In genomic region chr3:169629895-169630294, GRCh38 we compare ENCODE assay signal across 19 cellular contexts. TPM values are rescaled to one million over a fixed set of nuclear protein-coding genes. Genes with fewer than 3 reads are reported as not detected.
DNase-seq lines count a peak whose midpoint lies in the region; ATAC-seq, FAIRE-seq and TF ChIP-seq lines count a peak whose summit lies in the region.
"Had no signal": no experiment of that assay in that cellular context is flagged by ENCODE, and none has a peak within 500 bp of the region (broad histone marks: within the 10 kb centered on the region; RNA-seq: fewer than 3 reads in every experiment).

No MANE protein-coding gene starts in this region.

- H3K27me3 Mint-ChIP-seq in activated CD8-positive, alpha-beta T cell treated with anti-CD3 and anti-CD28 coated beads for 36 hours: peaks cover 6% of the 10 kb centered on the region

- no peak overlapping the region for H3K27ac Mint-ChIP-seq in activated CD8-positive, alpha-beta T cell treated with anti-CD3 and anti-CD28 coated beads for 36 hours
- H3K27ac Mint-ChIP-seq: CD14-positive monocyte; CD8-positive, alpha-beta T cell had no signal

- no peaks in the 10 kb centered on the region for H3K9me3 Mint-ChIP-seq in activated CD8-positive, alpha-beta T cell treated with anti-CD3 and anti-CD28 coated beads for 36 hours
- H3K9me3 Mint-ChIP-seq: CD14-positive monocyte; CD8-positive, alpha-beta T cell had no signal

- TF ChIP-seq CTCF in activated CD8-positive, alpha-beta T cell treated with anti-CD3 and anti-CD28 coated beads for 36 hours (IDR thresholded peaks at IDR 0.05): no peak

- no peaks in the 10 kb centered on the region for H3K4me1 Mint-ChIP-seq in activated CD8-positive, alpha-beta T cell treated with anti-CD3 and anti-CD28 coated beads for 36 hours (ENCODE audit: low read depth)
- H3K4me1 Mint-ChIP-seq: CD14-positive monocyte had no signal

- ATAC-seq in activated CD8-positive, alpha-beta T cell treated with anti-CD3 and anti-CD28 coated beads for 36 hours: no peak
- ATAC-seq: CD8-positive, alpha-beta T cell had no signal

- CTCF ChIA-PET in activated CD8-positive, alpha-beta T cell treated with anti-CD3 and anti-CD28 coated beads for 36 hours (lab: Charles Lee): no interaction called here

- peak in 2 of 3 experiments; percentile 16 to 41 for DNase-seq in NCI-H1417 (lab: John Stamatoyannopoulos, UW)
- no peak for DNase-seq in NCI-H1417 treated with DMSO at 0.1 percent for 48 hours (lab: John Stamatoyannopoulos, UW)
- peak; percentile 51 for DNase-seq in NCI-H69 (lab: John Stamatoyannopoulos, UW)
- peak; percentile 20 for DNase-seq in iPS-NIHi7 (ENCODE audit: extremely low spot score)
- DNase-seq in retina: peak; percentile 36
- no peak for DNase-seq in activated CD8-positive, alpha-beta T cell treated with anti-CD3 and anti-CD28 coated beads for 36 hours
- DNase-seq in urothelium cell line (ENCODE audit: low spot score): no peak
- no peak for DNase-seq in superior temporal gyrus (ENCODE audit: extremely low spot score)
- DNase-seq: CD8-positive, alpha-beta T cell; COR-L47; DMS153; DMS79 treated with DMSO at 0.1 percent for 48 hours; EL; GDM1; IMR-90 had no signal

- no peaks in the 10 kb centered on the region for H3K36me3 Mint-ChIP-seq in activated CD8-positive, alpha-beta T cell treated with anti-CD3 and anti-CD28 coated beads for 36 hours (ENCODE audit: low read depth)
- H3K36me3 Mint-ChIP-seq: CD14-positive monocyte; CD8-positive, alpha-beta T cell had no signal

- intact Hi-C loops in activated CD8-positive, alpha-beta T cell treated with anti-CD3 and anti-CD28 coated beads for 36 hours (cut with micrococcal nuclease): no loop called here

- no peak overlapping the region for H3K4me3 Mint-ChIP-seq in activated CD8-positive, alpha-beta T cell treated with anti-CD3 and anti-CD28 coated beads for 36 hours
- H3K4me3 Mint-ChIP-seq: CD14-positive monocyte; CD8-positive, alpha-beta T cell had no signal

- no peak for FAIRE-seq in urothelium cell line (lab: Jason Lieb, UNC)
- FAIRE-seq: D721Med, GM12892 had no signal

- POLR2A ChIA-PET in activated CD8-positive, alpha-beta T cell treated with anti-CD3 and anti-CD28 coated beads for 36 hours (lab: Charles Lee): no interaction called here

RNA-seq across cellular contexts. Expression of gene MECOM, which starts 33.6 kb away (rescaled TPM):
- total RNA-seq in activated CD8-positive, alpha-beta T cell treated with anti-CD3 and anti-CD28 coated beads for 36 hours: not detected
- total RNA-seq: A673; CD8-positive, alpha-beta T cell had no signal

Comparison
In these comparisons a context has a peak if more than half of its experiments do, and no peak if none do; other contexts are left out.
1. DNase-seq: peak in NCI-H1417 (2 of 3), NCI-H69 (single experiment), iPS-NIHi7 (single experiment) and retina (single experiment); none in NCI-H1417 treated with DMSO at 0.1 percent for 48 hours (single experiment), activated CD8-positive, alpha-beta T cell treated with anti-CD3 and anti-CD28 coated beads for 36 hours (single experiment), urothelium cell line (single experiment) and superior temporal gyrus (single experiment).